In the genomic region with DNA sequence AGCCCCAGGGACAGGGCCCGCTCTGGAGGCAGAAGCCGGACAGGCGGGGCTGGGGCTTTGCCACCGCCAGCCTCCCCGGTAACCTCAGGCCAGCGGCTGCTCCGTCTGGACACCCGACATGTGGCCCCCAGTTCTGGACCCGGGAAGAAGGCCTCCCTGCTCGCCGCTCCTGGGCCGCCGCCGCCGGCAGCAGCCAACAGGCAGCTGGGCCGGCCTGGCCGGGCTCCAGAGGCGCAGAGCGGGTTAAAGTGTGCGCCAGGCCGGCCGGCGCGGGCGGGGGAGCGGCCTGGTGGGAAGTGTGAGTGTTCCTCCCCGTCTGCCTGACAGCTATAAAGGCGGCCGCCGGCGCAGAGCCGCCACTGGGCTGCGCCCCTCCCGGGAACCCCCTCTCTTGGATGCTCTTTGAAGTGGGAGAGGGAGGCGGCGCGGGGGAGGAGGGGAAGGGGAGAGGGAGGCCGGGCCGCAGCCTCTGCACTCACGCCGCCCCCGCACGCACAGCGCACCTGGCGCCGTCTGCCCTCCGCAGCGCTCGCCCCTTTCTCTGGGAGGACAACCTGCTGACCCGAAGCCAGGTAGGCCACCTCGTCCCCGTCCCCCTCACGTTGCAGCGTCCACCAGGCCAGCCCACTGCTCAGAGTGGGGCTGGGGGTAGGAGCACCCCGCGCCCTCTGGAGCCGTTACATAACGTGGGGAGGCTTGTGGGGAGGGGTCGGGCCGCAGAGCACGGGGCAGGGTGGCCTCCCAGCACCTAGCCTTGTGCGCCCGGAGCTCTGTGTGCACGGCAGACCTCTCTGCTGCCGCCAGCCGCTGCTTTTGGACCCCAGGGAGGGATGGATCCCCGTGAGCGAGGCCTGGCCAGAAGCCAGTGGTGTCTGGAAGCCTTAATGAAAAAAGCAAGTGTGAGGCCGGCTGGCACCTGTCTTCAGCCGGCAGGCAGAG, we compare ENCODE assay signal across 8 cellular contexts. TPM values are rescaled to one million over a fixed set of nuclear protein-coding genes. Genes with fewer than 3 reads are reported as not detected.
DNase-seq lines count a peak whose midpoint lies in the region; ATAC-seq and TF ChIP-seq lines count a peak whose summit lies in the region.

A gene (plus strand): TSS at position 359 of the 939 bp plus-strand sequence. CDS start 2,009 bp downstream, outside the sequence.

- peak within 1 kb of the TSS in 7 of 10 experiments; percentile 8 to 46 (median 31); a peak in 9 of 20 replicates for H3K4me3 ChIP-seq in BLaER1 treated with 17β-estradiol and CSF1 and Interleukin-3, amounts not matched to agents 10 nM and 100 nM
- H3K4me3 ChIP-seq in gastroesophageal sphincter (peak within 1 kb of the TSS; percentile 31 to 59), upper lobe of right lung (peak within 1 kb of the TSS; percentile 54)

- no peaks in the 10 kb centered on the region for H3K9me3 ChIP-seq in BLaER1 treated with 17β-estradiol and CSF1 and Interleukin-3, amounts not matched to agents 10 nM and 100 nM (replicated peaks in 1 of 11)
- H3K9me3 ChIP-seq in gastroesophageal sphincter (no peaks in the 10 kb centered on the region), upper lobe of right lung (no peaks in the 10 kb centered on the region)

- ATAC-seq in gastroesophageal sphincter (peak; percentile 80), upper lobe of right lung (peak; percentile 55), HG03280 (IDR thresholded peaks at IDR 0.05; ENCODE audit: unreplicated experiment) (no peak)
- ATAC-seq in stimulated activated memory B cell treated with anti-CD40 and anti-IgM and Interleukin-4, amounts not matched to agents 10 μg/mL and 1 μg/mL and 100 μg/mL, for 72 hours, result no peak

- intact Hi-C loops in upper lobe of right lung (cut with DNase I), result loop anchor here (5.0 kb wide), 1 partner anchor 193 kb away; no protein-coding TSS in a partner anchor

- H3K4me2 ChIP-seq in BLaER1 treated with 17β-estradiol and CSF1 and Interleukin-3, amounts not matched to agents 10 nM and 100 nM, result peak within 1 kb of the TSS; percentile 69 to 99 (median 89)

- H3K36me3 Mint-ChIP-seq in stimulated activated memory B cell treated with anti-CD40 and anti-IgM and Interleukin-4, amounts not matched to agents 10 μg/mL and 1 μg/mL and 100 μg/mL, for 72 hours, result no peaks in the 10 kb centered on the region

- no peak for TF ChIP-seq POLR2A in gastroesophageal sphincter (IDR thresholded peaks at IDR 0.05)

- no peak within 1 kb of the TSS for H3K4me3 Mint-ChIP-seq in stimulated activated memory B cell treated with anti-CD40 and anti-IgM and Interleukin-4, amounts not matched to agents 10 μg/mL and 1 μg/mL and 100 μg/mL, for 72 hours

- no peak within 1 kb of the TSS for H3K27ac Mint-ChIP-seq in stimulated activated memory B cell treated with anti-CD40 and anti-IgM and Interleukin-4, amounts not matched to agents 10 μg/mL and 1 μg/mL and 100 μg/mL, for 72 hours

- TF ChIP-seq CTCF in gastroesophageal sphincter (IDR thresholded peaks at IDR 0.05) (no peak), upper lobe of right lung (IDR thresholded peaks at IDR 0.05) (no peak)

- DNase-seq in NAMALWA (ENCODE audit: low spot score) (peak; percentile 28), nucleus accumbens (lab: John Stamatoyannopoulos, UW) (peak in 44 of 56 donors; percentile 27 to 82 (median 54)), upper lobe of right lung (peak; percentile 80)
- DNase-seq in activated CD8-positive, alpha-beta memory T cell treated with anti-CD3 and anti-CD28 coated beads, Interleukin-2, amount 50 U/mL, for 48 hours, result peak; percentile 57

- H3K27me3 ChIP-seq in BLaER1 treated with 17β-estradiol and CSF1 and Interleukin-3, amounts not matched to agents 10 nM and 100 nM, result peaks cover 13 to 67% (median 18%) of the 10 kb centered on the region in 11 experiments
- H3K27me3 ChIP-seq in gastroesophageal sphincter (peaks cover 2% of the 10 kb centered on the region), upper lobe of right lung (peaks cover 12% of the 10 kb centered on the region)

- H3K27me3 Mint-ChIP-seq in stimulated activated memory B cell treated with anti-CD40 and anti-IgM and Interleukin-4, amounts not matched to agents 10 μg/mL and 1 μg/mL and 100 μg/mL, for 72 hours, result peaks cover 85% of the 10 kb centered on the region

- peaks cover 0 to 39% (median 0%) of the 10 kb centered on the region in 11 experiments; a peak in 7 of 22 replicates for H4K20me1 ChIP-seq in BLaER1 treated with 17β-estradiol and CSF1 and Interleukin-3, amounts not matched to agents 10 nM and 100 nM

- H3K4me1 ChIP-seq in BLaER1 treated with 17β-estradiol and CSF1 and Interleukin-3, amounts not matched to agents 10 nM and 100 nM, result peaks cover 38 to 78% (median 74%) of the 10 kb centered on the region in 10 experiments
- H3K4me1 ChIP-seq in gastroesophageal sphincter, result peaks cover 0 to 46% (median 24%) of the 10 kb centered on the region in 3 donors
- H3K4me1 ChIP-seq in upper lobe of right lung, result peaks cover 25% of the 10 kb centered on the region

- peak within 1 kb of the TSS in 6 of 11 experiments; percentile 23 to 78 (median 64); a peak in 9 of 22 replicates for H3K27ac ChIP-seq in BLaER1 treated with 17β-estradiol and CSF1 and Interleukin-3, amounts not matched to agents 10 nM and 100 nM
- H3K27ac ChIP-seq in gastroesophageal sphincter, result peak within 1 kb of the TSS in 3 of 4 donors; percentile 52 to 73 (median 64)
- peak within 1 kb of the TSS; percentile 63 for H3K27ac ChIP-seq in upper lobe of right lung

- H3K4me1 Mint-ChIP-seq in stimulated activated memory B cell treated with anti-CD40 and anti-IgM and Interleukin-4, amounts not matched to agents 10 μg/mL and 1 μg/mL and 100 μg/mL, for 72 hours, result peaks cover 31% of the 10 kb centered on the region

- peak within 1 kb of the TSS; percentile 25 to 77 (median 45); a peak in 17 of 22 replicates for H3K9ac ChIP-seq in BLaER1 treated with 17β-estradiol and CSF1 and Interleukin-3, amounts not matched to agents 10 nM and 100 nM

- no peaks in the 10 kb centered on the region for H3K9me3 Mint-ChIP-seq in stimulated activated memory B cell treated with anti-CD40 and anti-IgM and Interleukin-4, amounts not matched to agents 10 μg/mL and 1 μg/mL and 100 μg/mL, for 72 hours

- WGBS in gastroesophageal sphincter (ENCODE audit: low coverage in 1 of 2), 2 donors, result no CpG with 5 or more reads among the region's 70 CpGs

- H3K36me3 ChIP-seq in BLaER1 treated with 17β-estradiol and CSF1 and Interleukin-3, amounts not matched to agents 10 nM and 100 nM, result no peaks in the 10 kb centered on the region
- H3K36me3 ChIP-seq in gastroesophageal sphincter (no peaks in the 10 kb centered on the region), upper lobe of right lung (no peaks in the 10 kb centered on the region)

- no peak for TF ChIP-seq EP300 in gastroesophageal sphincter (IDR thresholded peaks at IDR 0.05)

RNA-seq across cellular contexts. Expression of the gene that starts here (rescaled TPM):
- total RNA-seq in gastroesophageal sphincter (1 to 10 TPM; 2.0 to 5.8 (median 3.1) TPM), upper lobe of right lung (17.4 TPM)

Comparison
In these comparisons a context has a peak if more than half of its experiments do, and no peak if none do; other contexts are left out.
1. DNase-seq: peak in every context shown above with its lines; median percentile 80 in upper lobe of right lung; 57 in activated CD8-positive, alpha-beta memory T cell treated with anti-CD3 and anti-CD28 coated beads, Interleukin-2, amount 50 U/mL, for 48 hours; 54 in nucleus accumbens; 28 in NAMALWA.
2. ATAC-seq: peak in gastroesophageal sphincter (single experiment) and upper lobe of right lung (single experiment); none in stimulated activated memory B cell treated with anti-CD40 and anti-IgM and Interleukin-4, amounts not matched to agents 10 μg/mL and 1 μg/mL and 100 μg/mL, for 72 hours (single experiment) and HG03280 (single experiment).
3. Peak in every context shown above with its lines, with median percentiles within 50 percentile points of each other: H3K27ac ChIP-seq and H3K4me3 ChIP-seq.